Comparison of ENCODE assay signal across 31 cellular contexts in genomic region chrX:29432534-29432933, GRCh38.
"Had no signal": no experiment of that assay in that cellular context is flagged by ENCODE, and none has a peak within 500 bp of the region (broad histone marks: within the 10 kb centered on the region; RNA-seq: fewer than 3 reads in every experiment).

No MANE protein-coding gene starts in this region.

- H3K27ac Mint-ChIP-seq: effector memory CD8-positive, alpha-beta T cell; naive thymus-derived CD4-positive, alpha-beta T cell; nephron; neural progenitor cell; stimulated activated naive CD8-positive, alpha-beta T cell treated with anti-CD3 and anti-CD28 coated beads, Interleukin-15, amount 100 ng/mL, for 72 hours had no signal

- H3K4me3 Mint-ChIP-seq: effector memory CD8-positive, alpha-beta T cell; naive thymus-derived CD4-positive, alpha-beta T cell; nephron; neural progenitor cell; stimulated activated naive CD8-positive, alpha-beta T cell treated with anti-CD3 and anti-CD28 coated beads, Interleukin-15, amount 100 ng/mL, for 72 hours had no signal

- H3K4me1 Mint-ChIP-seq: naive thymus-derived CD4-positive, alpha-beta T cell; stimulated activated naive CD8-positive, alpha-beta T cell treated with anti-CD3 and anti-CD28 coated beads, Interleukin-15, amount 100 ng/mL, for 72 hours had no signal

- DNase-seq: cortex of kidney; effector memory CD8-positive, alpha-beta T cell; foreskin melanocyte; glutamatergic neuron; heart right ventricle; hippocampal formation; mesenchymal stem cell; midbrain; naive thymus-derived CD4-positive, alpha-beta T cell; stimulated activated CD4-positive, alpha-beta T cell treated with anti-CD3 and anti-CD28 coated beads, Interleukin-12 subunit alpha, Interleukin-12 subunit beta, amount 100 ng/mL, for 4 hours; stimulated activated CD4-positive, alpha-beta T cell treated with anti-CD3 and anti-CD28 coated beads, Interleukin-1b, Interleukin-23, amount 100 ng/mL, for 48 hours; stimulated activated CD4-positive, alpha-beta T cell treated with anti-CD3 and anti-CD28 coated beads, Interleukin-4, amount 100 ng/mL, for 1 hour; stimulated activated CD8-positive, alpha-beta memory T cell treated with anti-CD3 and anti-CD28 coated beads, Interleukin-4, amount 100 ng/mL, for 48 hours; stimulated activated naive CD4-positive, alpha-beta T cell; stimulated activated naive CD8-positive, alpha-beta T cell treated with anti-CD3 and anti-CD28 coated beads, Interleukin-15, amount 100 ng/mL, for 72 hours; transverse colon; upper lobe of right lung; uterus had no signal

- H3K4me1 ChIP-seq: heart right ventricle, neural progenitor cell, prostate gland, right atrium auricular region, suprapubic skin, transverse colon, upper lobe of right lung, uterus had no signal

- FAIRE-seq: endometrium, islet of Langerhans had no signal

- H3K27ac ChIP-seq: epithelial cell of prostate, heart right ventricle, neural progenitor cell, prostate gland, right atrium auricular region, suprapubic skin, transverse colon, upper lobe of right lung, uterus had no signal

- H3K27me3 Mint-ChIP-seq: effector memory CD8-positive, alpha-beta T cell; naive thymus-derived CD4-positive, alpha-beta T cell; stimulated activated naive CD8-positive, alpha-beta T cell treated with anti-CD3 and anti-CD28 coated beads, Interleukin-15, amount 100 ng/mL, for 72 hours had no signal

- H3K36me3 ChIP-seq: heart right ventricle, neural progenitor cell, prostate gland, right atrium auricular region, suprapubic skin, transverse colon, upper lobe of right lung, uterus had no signal

- ATAC-seq: effector memory CD8-positive, alpha-beta T cell; esophagus mucosa; heart right ventricle; left lobe of liver; naive thymus-derived CD4-positive, alpha-beta T cell; sciatic nerve; stimulated activated naive CD8-positive, alpha-beta T cell treated with anti-CD3 and anti-CD28 coated beads, Interleukin-15, amount 100 ng/mL, for 72 hours; upper lobe of right lung had no signal

- H3K9me3 Mint-ChIP-seq: stimulated activated naive CD8-positive, alpha-beta T cell treated with anti-CD3 and anti-CD28 coated beads, Interleukin-15, amount 100 ng/mL, for 72 hours had no signal

- H3K27me3 ChIP-seq: heart right ventricle, neural progenitor cell, right atrium auricular region, suprapubic skin, transverse colon, upper lobe of right lung, uterus had no signal

- H3K36me3 Mint-ChIP-seq: naive thymus-derived CD4-positive, alpha-beta T cell; neural progenitor cell had no signal

- H3K4me3 ChIP-seq: heart right ventricle, lung, neural progenitor cell, prostate gland, right atrium auricular region, smooth muscle cell, suprapubic skin, transverse colon, upper lobe of right lung, uterus had no signal
